ENCODE assay signal across 14 cellular contexts in the genomic region with DNA sequence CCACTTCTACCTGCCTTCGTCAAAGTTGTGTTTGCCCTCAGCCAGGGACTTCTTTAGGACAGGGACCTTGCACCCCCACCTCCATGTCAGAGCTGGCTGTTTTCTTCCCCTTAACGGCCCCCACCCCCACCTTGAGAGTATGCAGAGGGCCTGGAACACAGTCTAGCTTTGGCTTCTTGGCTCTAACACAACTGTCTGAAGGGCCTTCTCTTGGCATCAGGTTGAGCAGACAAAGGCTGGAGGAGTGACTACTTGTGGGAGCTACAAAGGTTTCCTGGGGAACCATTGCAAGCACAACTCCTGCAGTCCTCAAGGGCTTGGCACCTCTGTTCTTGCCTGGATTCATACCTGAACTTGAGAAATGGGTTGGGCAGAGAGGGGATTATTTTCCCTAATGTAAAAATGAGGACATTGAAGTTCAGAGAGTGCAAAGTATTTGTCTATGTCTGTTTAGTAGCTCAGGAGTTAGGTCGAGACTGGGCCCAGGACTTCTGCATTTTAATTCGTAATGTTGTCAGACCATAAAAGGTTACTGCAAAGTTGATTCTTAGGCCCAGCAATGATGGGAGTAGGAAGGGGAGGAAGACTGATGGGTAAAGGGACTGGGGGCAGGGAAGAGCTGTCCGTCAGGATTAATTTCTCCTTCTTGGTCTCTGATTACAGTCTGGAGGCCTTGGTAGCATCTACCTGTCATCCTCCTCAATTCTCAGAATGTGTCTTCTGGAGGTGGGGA. TPM values are rescaled to one million over a fixed set of nuclear protein-coding genes. Genes with fewer than 3 reads are reported as not detected.
"Had no signal": no experiment of that assay in that cellular context is flagged by ENCODE, and none has a peak within 500 bp of the region (broad histone marks: within the 10 kb centered on the region; RNA-seq: fewer than 3 reads in every experiment).

No MANE protein-coding gene starts in this region.

- ATAC-seq: SK-N-SH treated with all-trans-retinoic acid at 6 μM for 48 hours; stimulated activated naive CD8-positive, alpha-beta T cell treated with anti-CD3 and anti-CD28 coated beads, Interleukin-15, Interleukin-2, amounts not matched to agents 100 U/mL and 50 U/mL, for 24 hours had no signal

- FAIRE-seq: pancreas had no signal

- H3K4me1 ChIP-seq: pancreas had no signal

- H3K27me3 ChIP-seq: pancreas, testis had no signal

- DNase-seq: activated CD4-positive, alpha-beta T cell treated with anti-CD3 and anti-CD28 coated beads for 4 hours; activated T-cell treated with anti-CD3 and anti-CD28 coated beads for 4 hours; central memory CD4-positive, alpha-beta T cell; effector memory CD4-positive, alpha-beta T cell; hypothalamus; pancreas; stimulated activated CD4-positive, alpha-beta T cell treated with anti-CD3 and anti-CD28 coated beads, Interleukin-4, amount 100 ng/mL, for 1 hour; stimulated activated CD8-positive, alpha-beta memory T cell treated with anti-CD3 and anti-CD28 coated beads, Interleukin-4, amount 100 ng/mL, for 48 hours; stimulated activated naive CD8-positive, alpha-beta T cell treated with anti-CD3 and anti-CD28 coated beads, Interleukin-15, Interleukin-2, amounts not matched to agents 100 U/mL and 50 U/mL, for 24 hours had no signal

- H3K36me3 ChIP-seq: pancreas had no signal

- H3K9me3 ChIP-seq: pancreas, testis had no signal

- H3K27ac ChIP-seq: pancreas, testis had no signal

- H3K4me3 ChIP-seq: pancreas, testis had no signal

RNA-seq across cellular contexts. Expression of a gene that starts 2.6 kb away (rescaled TPM):
- total RNA-seq: activated CD8-positive, alpha-beta memory T cell treated with anti-CD3 and anti-CD28 coated beads for 36 hours; myocyte; neural crest cell had no signal
